In genomic region chr2:170208967-170209366, GRCh38 we compare ENCODE assay signal across 10 cellular contexts. TPM values are rescaled to one million over a fixed set of nuclear protein-coding genes. Genes with fewer than 3 reads are reported as not detected.
"Had no signal": no experiment of that assay in that cellular context is flagged by ENCODE, and none has a peak within 500 bp of the region (broad histone marks: within the 10 kb centered on the region; RNA-seq: fewer than 3 reads in every experiment).

No MANE protein-coding gene starts in this region.

- H3K4me3 Mint-ChIP-seq: IgD-negative memory B cell had no signal

- FAIRE-seq: HepG2, HTR-8/SVneo had no signal

- H3K9ac ChIP-seq: KMS-11 had no signal

- H3K36me3 Mint-ChIP-seq: IgD-negative memory B cell had no signal

- H3K4me2 ChIP-seq: KMS-11 had no signal

- H3K27ac Mint-ChIP-seq: IgD-negative memory B cell had no signal

- DNase-seq: IMR-90, KBM-7, KG1 had no signal

- H3K27ac ChIP-seq: HL-60, KMS-11 had no signal

- ATAC-seq: HepG2 had no signal

RNA-seq across cellular contexts. Expression of gene MYO3B, which starts 31.0 kb away (rescaled TPM):
- total RNA-seq: HepG2, HT-29, HT1080, IMR-90 had no signal
